In genomic region chr1:153962088-153963029, GRCh38 we compare ENCODE assay signal across 1 cellular context.
TF ChIP-seq lines count a peak whose summit lies in the region.

No MANE protein-coding gene starts in this region.

TF ChIP-seq in HepG2, 621 proteins besides CTCF, POLR2A, EP300 and RAD21 (continued from another document):
- TF ChIP-seq CSRNP1 (CRISPR knock-in tag; IDR thresholded peaks at IDR 0.05) (no peak; the same call in 1 of the 2 replicates), ZNF816 (CRISPR knock-in tag; IDR thresholded peaks at IDR 0.05; ENCODE audit: borderline replicate concordance) (no peak), ZBTB10 (CRISPR knock-in tag; IDR thresholded peaks at IDR 0.05; ENCODE audit: borderline replicate concordance) (no peak), ZNF784 (CRISPR knock-in tag; IDR thresholded peaks at IDR 0.05; ENCODE audit: borderline replicate concordance) (no peak), MAFF (IDR thresholded peaks at IDR 0.05; ENCODE audit: low read depth, low read length) (no peak), AHR (CRISPR knock-in tag; IDR thresholded peaks at IDR 0.05) (no peak), ZFP1 (CRISPR knock-in tag; IDR thresholded peaks at IDR 0.05) (no peak), NFAT5 (CRISPR knock-in tag; IDR thresholded peaks at IDR 0.05) (no peak), ZNF235 (CRISPR knock-in tag; IDR thresholded peaks at IDR 0.05; ENCODE audit: borderline replicate concordance) (no peak), FOSL2 (CRISPR knock-in tag; IDR thresholded peaks at IDR 0.05) (peak; percentile 83), PITX1 (CRISPR knock-in tag; IDR thresholded peaks at IDR 0.05) (no peak), ZNF780A (CRISPR knock-in tag; IDR thresholded peaks at IDR 0.05) (no peak), ZC3H13 (CRISPR knock-in tag; IDR thresholded peaks at IDR 0.05) (0 out of 2 replicates have a peak, but pooled peaks have one; percentile 28), ZNF432 (CRISPR knock-in tag; IDR thresholded peaks at IDR 0.05; ENCODE audit: borderline replicate concordance) (no peak), HHEX (CRISPR knock-in tag; IDR thresholded peaks at IDR 0.05) (no peak), UBTF (CRISPR knock-in tag; IDR thresholded peaks at IDR 0.05) (no peak; the same call in 1 of the 2 replicates), FOXC1 (CRISPR knock-in tag; IDR thresholded peaks at IDR 0.05; ENCODE audit: borderline replicate concordance) (no peak), MAX (IDR thresholded peaks at IDR 0.05) (peak; percentile 20; the same call in 1 of the 2 replicates), SRY (CRISPR knock-in tag; IDR thresholded peaks at IDR 0.05) (peak; percentile 64; the same call in 1 of the 2 replicates), DPF2 (CRISPR knock-in tag; IDR thresholded peaks at IDR 0.05; ENCODE audit: borderline replicate concordance, low read depth) (no peak), TERF1 (CRISPR knock-in tag; IDR thresholded peaks at IDR 0.05) (no peak), ZNF576 (CRISPR knock-in tag; IDR thresholded peaks at IDR 0.05) (no peak), ZBTB46 (CRISPR knock-in tag; IDR thresholded peaks at IDR 0.05; ENCODE audit: borderline replicate concordance) (no peak)
TF ChIP-seq in HepG2: peak in this region for 13.
